In the genomic region with DNA sequence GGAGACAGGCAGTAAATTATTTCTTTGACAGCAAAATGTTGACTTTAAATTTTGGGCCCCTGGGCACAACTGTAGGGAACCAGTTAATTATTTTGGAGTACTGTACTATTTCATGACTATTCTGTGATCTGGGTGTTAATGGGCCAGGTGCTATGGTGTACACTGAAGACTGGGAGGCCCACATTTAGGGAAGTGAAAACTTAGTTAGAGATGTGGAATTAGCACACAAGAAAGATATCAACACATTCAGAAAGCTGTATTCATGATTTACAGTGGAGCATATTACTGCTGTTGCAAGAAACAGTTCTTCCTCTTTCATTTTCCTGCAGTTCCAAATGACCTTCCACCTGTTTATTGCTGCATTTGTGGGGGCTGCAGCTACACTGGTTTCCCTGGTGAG, we compare ENCODE assay signal across 16 cellular contexts. TPM values are rescaled to one million over a fixed set of nuclear protein-coding genes. Genes with fewer than 3 reads are reported as not detected.
A peak's percentile ranks its signal among the peaks of the same experiment; 100 is the strongest.
DNase-seq lines count a peak whose midpoint lies in the region; ATAC-seq lines count a peak whose summit lies in the region.
"Had no signal": no experiment of that assay in that cellular context is flagged by ENCODE, and none has a peak within 500 bp of the region (broad histone marks: within the 10 kb centered on the region; RNA-seq: fewer than 3 reads in every experiment).

No MANE protein-coding gene starts in this region.

- peak; percentile 89 for DNase-seq in NOMO-1 treated with DMSO at 0.1 percent for 48 hours (lab: John Stamatoyannopoulos, UW; ENCODE audit: unreplicated experiment)
- DNase-seq in activated CD4-positive, alpha-beta memory T cell treated with anti-CD3 and anti-CD28 coated beads, Interleukin-2, amount 10 ng/mL, durations not matched to agents 7 days and 5 days, result no peak
- no peak for DNase-seq in 8988T
- DNase-seq in KG1 (lab: John Stamatoyannopoulos, UW), result no peak
- DNase-seq: aorta; DND-41; effector CD4-positive, alpha-beta T cell; foreskin fibroblast; left cardiac atrium; NCI-H2171 treated with DMSO at 0.1 percent for 48 hours; Right ventricle myocardium superior had no signal

- CTCF ChIA-PET in activated CD4-positive, alpha-beta memory T cell treated with anti-CD3 and anti-CD28 coated beads, Interleukin-2, amount 10 ng/mL, durations not matched to agents 7 days and 5 days (lab: Charles Lee), result no interaction called here

- POLR2A ChIA-PET in activated CD4-positive, alpha-beta memory T cell treated with anti-CD3 and anti-CD28 coated beads, Interleukin-2, amount 10 ng/mL, durations not matched to agents 7 days and 5 days (lab: Charles Lee), result no interaction called here

- H3K4me1 Mint-ChIP-seq in activated CD4-positive, alpha-beta memory T cell treated with anti-CD3 and anti-CD28 coated beads, Interleukin-2, amount 10 ng/mL, durations not matched to agents 7 days and 5 days, result peaks cover 3% of the 10 kb centered on the region
- H3K4me1 Mint-ChIP-seq: WTC11 had no signal

- H3K4me3 Mint-ChIP-seq in activated CD4-positive, alpha-beta memory T cell treated with anti-CD3 and anti-CD28 coated beads, Interleukin-2, amount 10 ng/mL, durations not matched to agents 7 days and 5 days, result no peak overlapping the region
- H3K4me3 Mint-ChIP-seq: WTC11 had no signal

- no peak overlapping the region for H3K27ac Mint-ChIP-seq in activated CD4-positive, alpha-beta memory T cell treated with anti-CD3 and anti-CD28 coated beads, Interleukin-2, amount 10 ng/mL, durations not matched to agents 7 days and 5 days
- H3K27ac Mint-ChIP-seq: WTC11 had no signal

- no peaks in the 10 kb centered on the region for H3K36me3 Mint-ChIP-seq in activated CD4-positive, alpha-beta memory T cell treated with anti-CD3 and anti-CD28 coated beads, Interleukin-2, amount 10 ng/mL, durations not matched to agents 7 days and 5 days (ENCODE audit: low read depth)

- H3K9me3 Mint-ChIP-seq in activated CD4-positive, alpha-beta memory T cell treated with anti-CD3 and anti-CD28 coated beads, Interleukin-2, amount 10 ng/mL, durations not matched to agents 7 days and 5 days, result no peaks in the 10 kb centered on the region
- H3K9me3 Mint-ChIP-seq: WTC11 had no signal

- ATAC-seq in GM18502 (IDR thresholded peaks at IDR 0.05; ENCODE audit: poor library complexity, unreplicated experiment) (peak; percentile 91), GM21390 (IDR thresholded peaks at IDR 0.05; ENCODE audit: unreplicated experiment) (peak; percentile 93), HG03039 (IDR thresholded peaks at IDR 0.05; ENCODE audit: unreplicated experiment) (peak; percentile 49), HG02571 (IDR thresholded peaks at IDR 0.05; ENCODE audit: unreplicated experiment) (no peak)
- ATAC-seq: left cardiac atrium, WTC11 had no signal

- H3K27me3 Mint-ChIP-seq in activated CD4-positive, alpha-beta memory T cell treated with anti-CD3 and anti-CD28 coated beads, Interleukin-2, amount 10 ng/mL, durations not matched to agents 7 days and 5 days, result peaks cover 8% of the 10 kb centered on the region

RNA-seq across cellular contexts. Expression of a gene that starts 12.4 kb away (rescaled TPM):
- total RNA-seq in activated CD4-positive, alpha-beta memory T cell treated with anti-CD3 and anti-CD28 coated beads, Interleukin-2, amount 10 ng/mL, durations not matched to agents 7 days and 5 days, result not detected

RNA-seq across cellular contexts. Expression of a gene that starts 43.1 kb away (rescaled TPM):
- total RNA-seq in activated CD4-positive, alpha-beta memory T cell treated with anti-CD3 and anti-CD28 coated beads, Interleukin-2, amount 10 ng/mL, durations not matched to agents 7 days and 5 days, result under 1 TPM; 0.35 to 0.45 TPM
